In genomic region chr6:168606722-168607121, GRCh38 we compare ENCODE assay signal across 27 cellular contexts.
"Had no signal": no experiment of that assay in that cellular context is flagged by ENCODE, and none has a peak within 500 bp of the region (broad histone marks: within the 10 kb centered on the region; RNA-seq: fewer than 3 reads in every experiment).

No MANE protein-coding gene starts in this region.

- H3K27me3 ChIP-seq: brain microvascular endothelial cell, Peyer's patch had no signal

- H3K9ac ChIP-seq: KMS-11 had no signal

- H3K4me1 ChIP-seq: Peyer's patch had no signal

- H3K4me2 ChIP-seq: KMS-11 had no signal

- H3K4me3 ChIP-seq: Peyer's patch had no signal

- DNase-seq: activated CD4-positive, alpha-beta T cell treated with anti-CD3 and anti-CD28 coated beads, Interleukin-2, amount 10 ng/mL, durations not matched to agents 24 days and 14 days; activated CD4-positive, alpha-beta T cell treated with anti-CD3 and anti-CD28 coated beads, Interleukin-2, amount 50 U/mL, for 4 hours; activated CD4-positive, CD25-positive, alpha-beta regulatory T cell; activated CD8-positive, alpha-beta T cell treated with anti-CD3 and anti-CD28 coated beads for 36 hours; activated effector memory CD4-positive, alpha-beta T cell treated with anti-CD3 and anti-CD28 coated beads, Interleukin-2, amount 50 U/mL, for 16 hours; activated naive CD4-positive, alpha-beta T cell; activated naive CD4-positive, alpha-beta T cell treated with anti-CD3 and anti-CD28 coated beads, Interleukin-2, amount 50 U/mL, for 16 hours; activated naive CD8-positive, alpha-beta T cell treated with anti-CD3 and anti-CD28 coated beads for 36 hours; activated T-cell treated with anti-CD3 and anti-CD28 coated beads, Interleukin-2, amount 50 U/mL, for 1 hour; activated T-cell treated with anti-CD3 and anti-CD28 coated beads, Interleukin-2, amount 50 U/mL, for 72 hours; amniotic stem cell; brain microvascular endothelial cell; MV-4-11; NCI-H1436 treated with DMSO at 0.1 percent for 48 hours; NCI-H1694 treated with DMSO at 0.1 percent for 48 hours; NCI-H524 treated with DMSO at 0.1 percent for 48 hours; PC-3; Peyer's patch; SIG-M5; SW 1271; T-helper 1 cell; T-helper 2 cell; T-helper 9 cell; WERI-Rb-1 had no signal

- H3K27ac ChIP-seq: brain microvascular endothelial cell, KMS-11, Peyer's patch, WERI-Rb-1 had no signal

- H3K9me3 ChIP-seq: Peyer's patch had no signal

- ATAC-seq: activated CD8-positive, alpha-beta T cell treated with anti-CD3 and anti-CD28 coated beads for 36 hours; activated T-cell treated with anti-CD3 and anti-CD28 coated beads, Interleukin-2, amount 50 U/mL, for 72 hours; activated T-helper 17 cell treated with anti-CD3 and anti-CD28 coated beads, Interleukin-2, amount 50 U/mL, for 72 hours; PC-3; SK-N-SH treated with all-trans-retinoic acid at 6 μM for 48 hours had no signal

- H3K36me3 ChIP-seq: brain microvascular endothelial cell, Peyer's patch, WERI-Rb-1 had no signal
